In the genomic region with DNA sequence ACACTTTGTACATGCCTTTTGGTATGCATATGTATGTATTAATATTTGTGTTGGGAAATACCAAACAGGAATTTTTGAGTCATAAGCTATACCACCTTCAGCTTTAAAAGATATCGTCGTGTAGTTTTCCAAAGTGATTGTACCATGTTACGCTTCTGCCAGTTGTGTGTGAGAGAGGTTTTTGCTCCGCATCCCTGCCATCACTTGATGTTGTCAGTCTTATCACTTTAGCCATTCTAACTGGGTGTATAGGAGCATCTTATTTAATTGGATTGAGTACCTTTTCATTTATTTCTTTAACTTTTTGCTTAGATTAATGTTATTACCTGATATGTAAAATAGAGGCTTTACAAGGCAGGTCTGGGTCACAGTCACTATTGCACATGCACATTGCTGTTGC, we compare ENCODE assay signal across 17 cellular contexts.
"Had no signal": no experiment of that assay in that cellular context is flagged by ENCODE, and none has a peak within 500 bp of the region (broad histone marks: within the 10 kb centered on the region; RNA-seq: fewer than 3 reads in every experiment).

No MANE protein-coding gene starts in this region.

- H3K4me3 ChIP-seq: lung, testis, upper lobe of left lung had no signal

- ATAC-seq: activated naive CD4-positive, alpha-beta T cell treated with anti-CD3 and anti-CD28 coated beads, Interleukin-2, amount 50 U/mL, for 72 hours; left colon; natural killer cell treated with Interleukin-12 subunit alpha and Interleukin-12 subunit beta and Interleukin-15 and Interleukin-18, amount 100 ng/mL, for 72 hours; sciatic nerve; stimulated activated effector memory CD8-positive, alpha-beta T cell treated with anti-CD3 and anti-CD28 coated beads, Interleukin-12 subunit alpha, Interleukin-12 subunit beta, amount 100 ng/mL, for 72 hours had no signal

- DNase-seq: activated CD4-positive, alpha-beta memory T cell treated with anti-CD3 and anti-CD28 coated beads for 36 hours; activated gamma-delta T cell treated with Interleukin-2 at 50 U/mL for 16 hours; activated T-cell treated with anti-CD3 and anti-CD28 coated beads for 4 hours; amygdala; hippocampal formation; islet precursor cell; left colon; stimulated activated CD4-positive, alpha-beta T cell treated with anti-CD3 and anti-CD28 coated beads, Interleukin-4, amount 100 ng/mL, for 24 hours; testis; upper lobe of left lung; WERI-Rb-1 had no signal

- H3K36me3 Mint-ChIP-seq: activated CD4-positive, alpha-beta memory T cell treated with anti-CD3 and anti-CD28 coated beads for 36 hours; natural killer cell treated with Interleukin-12 subunit alpha and Interleukin-12 subunit beta and Interleukin-15 and Interleukin-18, amount 100 ng/mL, for 72 hours; stimulated activated effector memory CD8-positive, alpha-beta T cell treated with anti-CD3 and anti-CD28 coated beads, Interleukin-12 subunit alpha, Interleukin-12 subunit beta, amount 100 ng/mL, for 72 hours had no signal

- H3K9me3 Mint-ChIP-seq: activated CD4-positive, alpha-beta memory T cell treated with anti-CD3 and anti-CD28 coated beads for 36 hours; activated naive CD4-positive, alpha-beta T cell treated with anti-CD3 and anti-CD28 coated beads, Interleukin-2, amount 50 U/mL, for 72 hours; activated T-helper 1 cell treated with anti-CD3 and anti-CD28 coated beads, Interleukin-12 subunit alpha, Interleukin-12 subunit beta, Interleukin-2, Interleukin-4 antibody, amounts not matched to agents 30 ng/mL and 10 ng/mL and 1 ng/mL, durations not matched to agents 14 hours and 24 hours and 36 hours; natural killer cell treated with Interleukin-12 subunit alpha and Interleukin-12 subunit beta and Interleukin-15 and Interleukin-18, amount 100 ng/mL, for 72 hours; stimulated activated effector memory CD8-positive, alpha-beta T cell treated with anti-CD3 and anti-CD28 coated beads, Interleukin-12 subunit alpha, Interleukin-12 subunit beta, amount 100 ng/mL, for 72 hours had no signal

- H3K4me3 Mint-ChIP-seq: activated CD4-positive, alpha-beta memory T cell treated with anti-CD3 and anti-CD28 coated beads for 36 hours; activated T-helper 1 cell treated with anti-CD3 and anti-CD28 coated beads, Interleukin-12 subunit alpha, Interleukin-12 subunit beta, Interleukin-2, Interleukin-4 antibody, amounts not matched to agents 30 ng/mL and 10 ng/mL and 1 ng/mL, durations not matched to agents 14 hours and 24 hours and 36 hours; natural killer cell treated with Interleukin-12 subunit alpha and Interleukin-12 subunit beta and Interleukin-15 and Interleukin-18, amount 100 ng/mL, for 72 hours; stimulated activated effector memory CD8-positive, alpha-beta T cell treated with anti-CD3 and anti-CD28 coated beads, Interleukin-12 subunit alpha, Interleukin-12 subunit beta, amount 100 ng/mL, for 72 hours had no signal

- H3K27me3 Mint-ChIP-seq: activated CD4-positive, alpha-beta memory T cell treated with anti-CD3 and anti-CD28 coated beads for 36 hours; natural killer cell treated with Interleukin-12 subunit alpha and Interleukin-12 subunit beta and Interleukin-15 and Interleukin-18, amount 100 ng/mL, for 72 hours had no signal

- H3K27ac ChIP-seq: testis, upper lobe of left lung, WERI-Rb-1 had no signal

- H3K27me3 ChIP-seq: testis, upper lobe of left lung had no signal

- H3K9me3 ChIP-seq: testis, upper lobe of left lung had no signal

- H3K36me3 ChIP-seq: upper lobe of left lung had no signal

- H3K27ac Mint-ChIP-seq: activated CD4-positive, alpha-beta memory T cell treated with anti-CD3 and anti-CD28 coated beads for 36 hours; activated naive CD4-positive, alpha-beta T cell treated with anti-CD3 and anti-CD28 coated beads, Interleukin-2, amount 50 U/mL, for 72 hours; activated T-helper 1 cell treated with anti-CD3 and anti-CD28 coated beads, Interleukin-12 subunit alpha, Interleukin-12 subunit beta, Interleukin-2, Interleukin-4 antibody, amounts not matched to agents 30 ng/mL and 10 ng/mL and 1 ng/mL, durations not matched to agents 14 hours and 24 hours and 36 hours; natural killer cell treated with Interleukin-12 subunit alpha and Interleukin-12 subunit beta and Interleukin-15 and Interleukin-18, amount 100 ng/mL, for 72 hours; stimulated activated effector memory CD8-positive, alpha-beta T cell treated with anti-CD3 and anti-CD28 coated beads, Interleukin-12 subunit alpha, Interleukin-12 subunit beta, amount 100 ng/mL, for 72 hours had no signal
